ENCODE assay signal across 8 cellular contexts in genomic region chr16:22813946-22814325, GRCh38. TPM values are rescaled to one million over a fixed set of nuclear protein-coding genes. Genes with fewer than 3 reads are reported as not detected.
DNase-seq lines count a peak whose midpoint lies in the region; ATAC-seq and TF ChIP-seq lines count a peak whose summit lies in the region.

Gene HS3ST2 (plus strand): TSS chr16:22814162. CDS start chr16:22814611, 449 bp downstream.

- H3K36me3 Mint-ChIP-seq in memory B cell = no peaks in the 10 kb centered on the region

- H3K4me1 Mint-ChIP-seq in memory B cell = peaks cover 6% of the 10 kb centered on the region

- TF ChIP-seq RAD21 in IMR-90 (IDR thresholded peaks at IDR 0.05; ENCODE audit: low read length) = no peak

- H3K4me3 ChIP-seq in IMR-90 (ENCODE audit: insufficient read depth, low read depth, low read length) (no peak within 1 kb of the TSS), dorsolateral prefrontal cortex (peak within 1 kb of the TSS; percentile 25 to 71 (median 56))

- 4% methylated on average over 25 of the region's 49 CpGs; no CpG with 5 or more reads in 1 of the 2 experiments for WGBS in IMR-90 (ENCODE audit: extremely low coverage in 2 of 2, insufficient read length in 1 of 2), 2 experiments

- H3K79me1 ChIP-seq in IMR-90 (ENCODE audit: low read depth in 1 of 2, low read length in 2 of 2) = no peaks in the 10 kb centered on the region

- no peaks in the 10 kb centered on the region for H3K9me1 ChIP-seq in IMR-90 (ENCODE audit: insufficient read depth, low read length)

- H2BK5ac ChIP-seq in IMR-90 (ENCODE audit: low read depth, low read length, poor library complexity, severe bottlenecking) = no peak within 1 kb of the TSS

- no peak within 1 kb of the TSS for H2BK20ac ChIP-seq in IMR-90 (ENCODE audit: low read depth, low read length)

- no peak within 1 kb of the TSS for H3K27ac Mint-ChIP-seq in memory B cell

- no peaks in the 10 kb centered on the region; the same call in 1 of the 2 replicates for H4K20me1 ChIP-seq in IMR-90 (ENCODE audit: insufficient read depth, low read length)

- no peak within 1 kb of the TSS for H3K9ac ChIP-seq in IMR-90 (ENCODE audit: low read depth, low read length)

- H3K4me3 Mint-ChIP-seq in memory B cell = peak within 1 kb of the TSS; percentile 42

- H3K9me3 ChIP-seq in IMR-90 (ENCODE audit: control insufficient read depth, insufficient read depth, low read length) = no peaks in the 10 kb centered on the region

- CTCF ChIA-PET in IMR-90 (lab: Yijun Ruan, JAX) = interaction anchor here (0.6 kb wide), 1 partner anchor 17 kb away, joined by 5 read pairs; no protein-coding TSS in a partner anchor

- no peaks in the 10 kb centered on the region for H3K4me1 ChIP-seq in IMR-90 (ENCODE audit: control insufficient read depth, insufficient read depth, low read length)

- no peak within 1 kb of the TSS; the same call in 1 of the 2 replicates for H3K4me2 ChIP-seq in IMR-90 (ENCODE audit: low read depth, low read length)

- H3K27ac ChIP-seq in 22Rv1 = no peak within 1 kb of the TSS
- no peak within 1 kb of the TSS for H3K27ac ChIP-seq in IMR-90 (ENCODE audit: insufficient read depth, low read length)
- H3K27ac ChIP-seq in dorsolateral prefrontal cortex = peak within 1 kb of the TSS in 21 of 59 donors; percentile 14 to 84 (median 35)

- peak; percentile 60 for TF ChIP-seq CTCF in 22Rv1 (IDR thresholded peaks at IDR 0.05)
- no peak for TF ChIP-seq CTCF in IMR-90 (conservative IDR thresholded peaks at IDR 0.05; ENCODE audit: low read depth, low read length)
- TF ChIP-seq CTCF in dorsolateral prefrontal cortex (IDR thresholded peaks at IDR 0.05 in 54 of 56, conservative IDR thresholded peaks at IDR 0.05 in 2 of 56; ENCODE audit: low read depth in 1 of 56, partially characterized antibody in 56 of 56) = peak in 38 of 56 donors; percentile 10 to 51 (median 32)

- DNase-seq in IMR-90 = no peak
- peak in 9 of 10 donors; percentile 30 to 82 (median 62) for DNase-seq in dorsolateral prefrontal cortex
- DNase-seq in memory B cell (ENCODE audit: low spot score in 2 of 2) = no peak
- DNase-seq in MV-4-11 (lab: John Stamatoyannopoulos, UW) = no peak

- no peak within 1 kb of the TSS for H3K18ac ChIP-seq in IMR-90 (ENCODE audit: low read depth, low read length)

- no peaks in the 10 kb centered on the region for H3K36me3 ChIP-seq in IMR-90 (ENCODE audit: control insufficient read depth, insufficient read depth, low read length)

- intact Hi-C loops in IMR-90 (cut with micrococcal nuclease) = no loop called here
- intact Hi-C loops in dorsolateral prefrontal cortex (cut with DNase I) = no loop called here

- no TSS peak for BruUV-seq in IMR-90 (replicated peaks; lab: Mats Ljungman, UMichigan)

- no peak within 1 kb of the TSS for H3K14ac ChIP-seq in IMR-90 (replicated peaks; ENCODE audit: low read depth, low read length)

- no peak within 1 kb of the TSS for H4K91ac ChIP-seq in IMR-90 (ENCODE audit: insufficient read depth, low read depth, low read length)

- H3K27me3 ChIP-seq in IMR-90 (ENCODE audit: control insufficient read depth, insufficient read depth, low read length) (peaks cover 9% of the 10 kb centered on the region; the same call in 1 of the 2 replicates), dorsolateral prefrontal cortex (peaks cover 0 to 50% (median 26%) of the 10 kb centered on the region in 45 donors)

- H4K8ac ChIP-seq in IMR-90 (ENCODE audit: low read depth in 2 of 2, low read length in 2 of 2) = no peak within 1 kb of the TSS

- POLR2A ChIA-PET in IMR-90 (lab: Charles Lee; ENCODE audit: unreplicated experiment) = no interaction called here

- H3K56ac ChIP-seq in IMR-90 (ENCODE audit: extremely low read depth, insufficient read depth, low read length) = no peak within 1 kb of the TSS

- no peak within 1 kb of the TSS for H3K4ac ChIP-seq in IMR-90 (ENCODE audit: low read depth, low read length)

- no peak within 1 kb of the TSS for H4K5ac ChIP-seq in IMR-90 (ENCODE audit: low read depth, low read length)

- no peak within 1 kb of the TSS for H3K23ac ChIP-seq in IMR-90 (ENCODE audit: low read depth, low read length)

- no peak for TF ChIP-seq POLR2A in IMR-90 (IDR thresholded peaks at IDR 0.05; ENCODE audit: low read depth, low read length)

- H3K27me3 Mint-ChIP-seq in memory B cell = peaks cover 6% of the 10 kb centered on the region

- no peak within 1 kb of the TSS for H2AK9ac ChIP-seq in IMR-90 (replicated peaks; ENCODE audit: low read depth, low read length, poor library complexity)

- no peak within 1 kb of the TSS for H2BK15ac ChIP-seq in IMR-90 (ENCODE audit: low read depth, low read length)

- dilution Hi-C loops in IMR-90 (cut with HindIII; ENCODE audit: low sequenced_read_pairs, unreplicated experiment) = no loop called here

- peak within 1 kb of the TSS; percentile 32 for H2AFZ ChIP-seq in IMR-90 (replicated peaks; ENCODE audit: low read length, poor library complexity)

- H2BK120ac ChIP-seq in IMR-90 (ENCODE audit: low read depth, low read length) = no peak within 1 kb of the TSS

- no peak within 1 kb of the TSS for H2AK5ac ChIP-seq in IMR-90 (ENCODE audit: low read depth, low read length)

- ATAC-seq in IMR-90 (ENCODE audit: low read depth) = no peak; the same call in 1 of the 2 replicates
- ATAC-seq in memory B cell (ENCODE audit: low read depth) = no peak
- no peak for ATAC-seq in HG03097 (IDR thresholded peaks at IDR 0.05; ENCODE audit: low FRiP score, unreplicated experiment)
- no peak for ATAC-seq in HG03280 (IDR thresholded peaks at IDR 0.05; ENCODE audit: unreplicated experiment)
- no peak for ATAC-seq in HG02973 (IDR thresholded peaks at IDR 0.05; ENCODE audit: unreplicated experiment)

- in situ Hi-C loops in IMR-90 (cut with MboI; ENCODE audit: low sequenced_read_pairs) = no loop called here

- no peaks in the 10 kb centered on the region for H3K9me3 Mint-ChIP-seq in memory B cell

TF ChIP-seq in IMR-90, 13 proteins besides CTCF, POLR2A, EP300 and RAD21:
- TF ChIP-seq MAFK (IDR thresholded peaks at IDR 0.05; ENCODE audit: low read depth, low read length) = no peak
- TF ChIP-seq CEBPB (IDR thresholded peaks at IDR 0.05; ENCODE audit: low read depth, low read length) = no peak
- no peak for TF ChIP-seq RFX5 (IDR thresholded peaks at IDR 0.05; ENCODE audit: low read depth, low read length)
- TF ChIP-seq NFE2L2 (IDR thresholded peaks at IDR 0.05; ENCODE audit: low read depth, low read length) = no peak
- TF ChIP-seq, protein P1, sequence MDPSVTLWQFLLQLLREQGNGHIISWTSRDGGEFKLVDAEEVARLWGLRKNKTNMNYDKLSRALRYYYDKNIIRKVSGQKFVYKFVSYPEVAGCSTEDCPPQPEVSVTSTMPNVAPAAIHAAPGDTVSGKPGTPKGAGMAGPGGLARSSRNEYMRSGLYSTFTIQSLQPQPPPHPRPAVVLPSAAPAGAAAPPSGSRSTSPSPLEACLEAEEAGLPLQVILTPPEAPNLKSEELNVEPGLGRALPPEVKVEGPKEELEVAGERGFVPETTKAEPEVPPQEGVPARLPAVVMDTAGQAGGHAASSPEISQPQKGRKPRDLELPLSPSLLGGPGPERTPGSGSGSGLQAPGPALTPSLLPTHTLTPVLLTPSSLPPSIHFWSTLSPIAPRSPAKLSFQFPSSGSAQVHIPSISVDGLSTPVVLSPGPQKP (IDR thresholded peaks at IDR 0.05; ENCODE audit: borderline replicate concordance, low read depth, low read length) = no peak
- no peak for TF ChIP-seq RCOR1 (IDR thresholded peaks at IDR 0.05; ENCODE audit: insufficient replicate concordance, low read length)
- no peak for TF ChIP-seq CHD1 (IDR thresholded peaks at IDR 0.05; ENCODE audit: low read depth, low read length)
- no peak for TF ChIP-seq FOS (IDR thresholded peaks at IDR 0.05; ENCODE audit: low read depth, low read length)
TF ChIP-seq in IMR-90: peak in this region for 0.

RNA-seq across cellular contexts. Expression of gene HS3ST2, which starts in this region (rescaled TPM):
- not detected in 2 replicates for total RNA-seq in IMR-90 (2012; rRNA removed)
- not detected in 2 replicates for polyA plus RNA-seq in IMR-90 (2012; rRNA removed)
- not detected in 2 replicates for polyA plus RNA-seq in IMR-90 (2012; cell fraction: cytosol; rRNA removed)
- not detected in 2 replicates for polyA plus RNA-seq in IMR-90 (2012; cell fraction: nucleus; rRNA removed; ENCODE audit: low replicate concordance)
- total RNA-seq in dorsolateral prefrontal cortex = 10 to 100 TPM in 115 of 120 experiments, 1 to 10 TPM in 5; 4.8 to 64.5 (median 28.3) TPM

Comparison
In these comparisons a context has a peak if more than half of its experiments do, and no peak if none do; other contexts are left out.
1. DNase-seq: peak in dorsolateral prefrontal cortex (9 of 10); none in IMR-90 (single experiment), memory B cell (0 of 2) and MV-4-11 (single experiment).